Comparison of ENCODE assay signal across 34 cellular contexts in genomic region chrX:21982311-21982710, GRCh38. TPM values are rescaled to one million over a fixed set of nuclear protein-coding genes. Genes with fewer than 3 reads are reported as not detected.
"Had no signal": no experiment of that assay in that cellular context is flagged by ENCODE, and none has a peak within 500 bp of the region (broad histone marks: within the 10 kb centered on the region; RNA-seq: fewer than 3 reads in every experiment).

No MANE protein-coding gene starts in this region.

- H3K4me3 Mint-ChIP-seq: activated CD4-positive, alpha-beta T cell treated with anti-CD3 and anti-CD28 coated beads, Interleukin-2, amount 10 ng/mL, durations not matched to agents 7 days and 5 days; activated CD8-positive, alpha-beta memory T cell treated with anti-CD3 and anti-CD28 coated beads, Interleukin-2, amount 10 ng/mL, durations not matched to agents 7 days and 5 days; activated T-cell treated with anti-CD3 and anti-CD28 coated beads, Interleukin-2, amount 50 U/mL, for 72 hours; activated T-helper 17 cell treated with anti-CD3 and anti-CD28 coated beads, Interleukin-2, amount 50 U/mL, for 72 hours had no signal

- H3K4me1 ChIP-seq: adrenal gland, body of pancreas, breast epithelium had no signal

- H3K27me3 Mint-ChIP-seq: activated CD4-positive, alpha-beta T cell treated with anti-CD3 and anti-CD28 coated beads, Interleukin-2, amount 10 ng/mL, durations not matched to agents 7 days and 5 days; activated CD8-positive, alpha-beta memory T cell treated with anti-CD3 and anti-CD28 coated beads, Interleukin-2, amount 10 ng/mL, durations not matched to agents 7 days and 5 days; activated T-helper 17 cell treated with anti-CD3 and anti-CD28 coated beads, Interleukin-2, amount 50 U/mL, for 72 hours had no signal

- H3K36me3 ChIP-seq: breast epithelium had no signal

- H3K27me3 ChIP-seq: adrenal gland, body of pancreas, MG63 had no signal

- H3K9me3 Mint-ChIP-seq: activated CD4-positive, alpha-beta T cell treated with anti-CD3 and anti-CD28 coated beads, Interleukin-2, amount 10 ng/mL, durations not matched to agents 7 days and 5 days; activated naive CD4-positive, alpha-beta T cell treated with anti-CD3 and anti-CD28 coated beads, Interleukin-2, amount 50 U/mL, for 72 hours; activated T-cell treated with anti-CD3 and anti-CD28 coated beads, Interleukin-2, amount 50 U/mL, for 72 hours; activated T-helper 17 cell treated with anti-CD3 and anti-CD28 coated beads, Interleukin-2, amount 50 U/mL, for 72 hours had no signal

- H3K36me3 Mint-ChIP-seq: activated naive CD4-positive, alpha-beta T cell treated with anti-CD3 and anti-CD28 coated beads, Interleukin-2, amount 50 U/mL, for 72 hours had no signal

- H3K27ac Mint-ChIP-seq: activated CD4-positive, alpha-beta T cell treated with anti-CD3 and anti-CD28 coated beads, Interleukin-2, amount 10 ng/mL, durations not matched to agents 7 days and 5 days; activated CD8-positive, alpha-beta memory T cell treated with anti-CD3 and anti-CD28 coated beads, Interleukin-2, amount 10 ng/mL, durations not matched to agents 7 days and 5 days; activated naive CD4-positive, alpha-beta T cell treated with anti-CD3 and anti-CD28 coated beads, Interleukin-2, amount 50 U/mL, for 72 hours; activated T-cell treated with anti-CD3 and anti-CD28 coated beads, Interleukin-2, amount 50 U/mL, for 72 hours; activated T-helper 17 cell treated with anti-CD3 and anti-CD28 coated beads, Interleukin-2, amount 50 U/mL, for 72 hours had no signal

- H3K27ac ChIP-seq: adrenal gland, body of pancreas, breast epithelium, PC-9, WERI-Rb-1 had no signal

- H3K9me3 ChIP-seq: adrenal gland, body of pancreas, breast epithelium, MG63 had no signal

- DNase-seq: activated CD4-positive, alpha-beta T cell treated with anti-CD3 and anti-CD28 coated beads, Interleukin-2, amount 10 ng/mL, durations not matched to agents 7 days and 5 days; activated CD4-positive, alpha-beta T cell treated with anti-CD3 and anti-CD28 coated beads, Interleukin-2, amount 50 U/mL, for 48 hours; activated CD4-positive, CD25-positive, alpha-beta regulatory T cell; activated CD8-positive, alpha-beta memory T cell treated with anti-CD3 and anti-CD28 coated beads for 24 hours; activated CD8-positive, alpha-beta memory T cell treated with anti-CD3 and anti-CD28 coated beads, Interleukin-2, amount 10 ng/mL, durations not matched to agents 7 days and 5 days; activated CD8-positive, alpha-beta memory T cell treated with anti-CD3 and anti-CD28 coated beads, Interleukin-2, amount 50 U/mL, for 48 hours; activated effector memory CD4-positive, alpha-beta T cell treated with anti-CD3 and anti-CD28 coated beads, Interleukin-2, amount 50 U/mL, for 16 hours; activated naive CD4-positive, alpha-beta T cell; activated T-cell treated with anti-CD3 and anti-CD28 coated beads, Interleukin-2, amount 50 U/mL, for 72 hours; adrenal gland; body of pancreas; caudate nucleus; cerebellar nuclear complex; Karpas-422; KBM-7; MG63; NCI-H1048; NCI-H1105 treated with DMSO at 0.1 percent for 48 hours; NCI-H1436; NCI-H1694 treated with DMSO at 0.1 percent for 48 hours; NCI-H2029; NCI-H510A; NCI-H526; NCI-H748 treated with DMSO at 0.1 percent for 48 hours; PC-9; Right ventricle myocardium superior; SW 1271; T-helper 1 cell; T-helper 2 cell; T-helper 9 cell; WERI-Rb-1 had no signal

- ATAC-seq: activated CD8-positive, alpha-beta memory T cell treated with anti-CD3 and anti-CD28 coated beads, Interleukin-2, amount 10 ng/mL, durations not matched to agents 7 days and 5 days; activated naive CD4-positive, alpha-beta T cell treated with anti-CD3 and anti-CD28 coated beads, Interleukin-2, amount 50 U/mL, for 72 hours; activated T-cell treated with anti-CD3 and anti-CD28 coated beads, Interleukin-2, amount 50 U/mL, for 72 hours; activated T-helper 17 cell treated with anti-CD3 and anti-CD28 coated beads, Interleukin-2, amount 50 U/mL, for 72 hours; body of pancreas had no signal

- H3K4me3 ChIP-seq: adrenal gland, body of pancreas, breast epithelium, MG63, PC-9 had no signal

- H3K4me1 Mint-ChIP-seq: activated CD4-positive, alpha-beta T cell treated with anti-CD3 and anti-CD28 coated beads, Interleukin-2, amount 10 ng/mL, durations not matched to agents 7 days and 5 days; activated T-helper 17 cell treated with anti-CD3 and anti-CD28 coated beads, Interleukin-2, amount 50 U/mL, for 72 hours had no signal

RNA-seq across cellular contexts. Expression of gene PHEX, which starts 49.8 kb away (rescaled TPM):
- total RNA-seq: body of pancreas had no signal
